ENCODE assay signal across 26 cellular contexts in the genomic region with DNA sequence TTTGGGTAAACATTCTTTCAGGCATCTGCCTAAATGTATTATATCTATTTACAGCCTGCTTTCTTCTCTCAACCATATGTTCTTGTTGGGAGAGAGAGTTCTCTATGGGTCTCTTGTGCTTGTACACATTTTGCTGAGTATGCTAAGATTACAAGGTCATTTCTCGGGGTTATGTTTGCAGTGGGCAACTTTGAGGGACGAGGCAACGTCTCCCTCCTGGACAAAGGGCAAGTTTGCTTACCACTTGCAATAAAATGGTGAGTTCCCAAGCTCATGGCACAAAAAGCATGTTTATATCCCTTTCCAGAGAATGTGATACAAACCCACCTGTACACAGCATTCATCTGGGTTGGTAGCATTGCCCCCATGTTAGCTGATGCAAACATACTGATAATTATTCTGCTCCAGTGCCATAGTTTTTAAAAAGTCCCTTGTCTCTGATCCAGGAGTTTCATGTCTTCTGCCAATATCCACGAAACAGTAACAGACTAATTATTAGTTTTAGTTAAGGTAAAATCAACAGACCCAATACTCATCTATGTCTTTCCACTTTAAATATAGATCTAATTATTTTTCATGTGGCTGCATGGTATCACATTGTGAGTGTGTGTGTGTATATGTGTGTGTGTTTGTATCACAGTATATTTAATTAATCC.
"Had no signal": no experiment of that assay in that cellular context is flagged by ENCODE, and none has a peak within 500 bp of the region (broad histone marks: within the 10 kb centered on the region; RNA-seq: fewer than 3 reads in every experiment).

No MANE protein-coding gene starts in this region.

- H3K27ac ChIP-seq: adrenal gland, body of pancreas, epithelial cell of prostate, esophagus squamous epithelium, gastroesophageal sphincter, heart right ventricle had no signal

- H3K4me3 ChIP-seq: adrenal gland, body of pancreas, esophagus squamous epithelium, gastroesophageal sphincter, heart right ventricle had no signal

- H3K27me3 ChIP-seq: adrenal gland, body of pancreas had no signal

- H3K9me3 ChIP-seq: adrenal gland, body of pancreas, esophagus squamous epithelium had no signal

- DNase-seq: activated CD4-positive, alpha-beta memory T cell treated with anti-CD3 and anti-CD28 coated beads for 36 hours; activated CD4-positive, alpha-beta T cell treated with anti-CD3 and anti-CD28 coated beads for 36 hours; activated CD4-positive, alpha-beta T cell treated with anti-CD3 and anti-CD28 coated beads, Interleukin-2, amount 10 ng/mL, durations not matched to agents 24 days and 14 days; activated CD4-positive, CD25-positive, alpha-beta regulatory T cell; activated CD4-positive, CD25-positive, alpha-beta regulatory T cell treated with anti-CD3 and anti-CD28 coated beads, Interleukin-2, amount 50 U/mL, for 72 hours; activated CD8-positive, alpha-beta memory T cell treated with anti-CD3 and anti-CD28 coated beads, Interleukin-2, amount 10 ng/mL, durations not matched to agents 7 days and 5 days; activated CD8-positive, alpha-beta memory T cell treated with anti-CD3 and anti-CD28 coated beads, Interleukin-2, amount 50 U/mL, for 4 hours; activated CD8-positive, alpha-beta T cell treated with anti-CD3 and anti-CD28 coated beads, Interleukin-2, amount 10 ng/mL, durations not matched to agents 7 days and 5 days; activated effector memory CD4-positive, alpha-beta T cell treated with anti-CD3 and anti-CD28 coated beads, Interleukin-2, amount 50 U/mL, for 16 hours; activated naive CD4-positive, alpha-beta T cell treated with anti-CD3 and anti-CD28 coated beads for 36 hours; activated naive CD8-positive, alpha-beta T cell treated with anti-CD3 and anti-CD28 coated beads for 36 hours; activated naive CD8-positive, alpha-beta T cell treated with anti-CD3 and anti-CD28 coated beads, Interleukin-2, amount 50 U/mL, for 24 hours; activated T-cell treated with anti-CD3 and anti-CD28 coated beads, Interleukin-2, amount 50 U/mL, for 1 hour; activated T-cell treated with anti-CD3 and anti-CD28 coated beads, Interleukin-2, amount 50 U/mL, for 48 hours; adrenal gland; amygdala; aorta; body of pancreas; caudate nucleus; effector CD8-positive, alpha-beta T cell; esophagus squamous epithelium; foreskin melanocyte; heart right ventricle; T-helper 2 cell had no signal

- ATAC-seq: activated CD4-positive, alpha-beta T cell treated with anti-CD3 and anti-CD28 coated beads for 36 hours; activated CD8-positive, alpha-beta memory T cell treated with anti-CD3 and anti-CD28 coated beads, Interleukin-2, amount 10 ng/mL, durations not matched to agents 7 days and 5 days; activated CD8-positive, alpha-beta T cell treated with anti-CD3 and anti-CD28 coated beads, Interleukin-2, amount 10 ng/mL, durations not matched to agents 7 days and 5 days; activated naive CD8-positive, alpha-beta T cell treated with anti-CD3 and anti-CD28 coated beads, Interleukin-2, amount 50 U/mL, for 24 hours; body of pancreas; gastroesophageal sphincter; heart right ventricle had no signal

- H3K4me1 ChIP-seq: adrenal gland, body of pancreas, esophagus squamous epithelium had no signal

- H3K36me3 ChIP-seq: adrenal gland, esophagus squamous epithelium, gastroesophageal sphincter, heart right ventricle had no signal
